13 cellular contexts compared by ENCODE assay signal in genomic region chr4:79174855-79175254, GRCh38.
DNase-seq lines count a peak whose midpoint lies in the region; ATAC-seq and TF ChIP-seq lines count a peak whose summit lies in the region.
"Had no signal": no experiment of that assay in that cellular context is flagged by ENCODE, and none has a peak within 500 bp of the region (broad histone marks: within the 10 kb centered on the region; RNA-seq: fewer than 3 reads in every experiment).

No MANE protein-coding gene starts in this region.

- DNase-seq in A673 (ENCODE audit: low spot score) (peak; percentile 0), IMR-90 (no peak), foreskin melanocyte (peak; percentile 4), neuronal stem cell (ENCODE audit: low spot score) (no peak), A172 (ENCODE audit: low spot score) (no peak)
- DNase-seq: AML-193; Caco-2; CD8-positive, alpha-beta memory T cell; H7 had no signal

- H3K4ac ChIP-seq in IMR-90 (ENCODE audit: low read depth, low read length) (no peak overlapping the region), neuronal stem cell (ENCODE audit: low read length) (no peak overlapping the region)

- no peak overlapping the region for H2AFZ ChIP-seq in IMR-90 (replicated peaks; ENCODE audit: low read length, poor library complexity)
- peak overlapping the region; percentile 19 for H2AFZ ChIP-seq in neuronal stem cell (ENCODE audit: low read length)
- H2AFZ ChIP-seq: GM23338 had no signal

- intact Hi-C loops in A673 (cut with micrococcal nuclease; ENCODE audit: unreplicated experiment) (no loop called here), IMR-90 (cut with micrococcal nuclease) (no loop called here)

- peak overlapping the region; percentile 50; the same call in 1 of the 2 replicates for H2BK20ac ChIP-seq in IMR-90 (ENCODE audit: low read depth, low read length)

- H4K20me1 ChIP-seq in IMR-90 (ENCODE audit: insufficient read depth, low read length): no peaks in the 10 kb centered on the region
- H4K20me1 ChIP-seq: BLaER1 had no signal

- ATAC-seq in IMR-90 (ENCODE audit: low read depth) (no peak), GM18520 (IDR thresholded peaks at IDR 0.05; ENCODE audit: unreplicated experiment) (no peak), HG03378 (IDR thresholded peaks at IDR 0.05; ENCODE audit: unreplicated experiment) (no peak)
- ATAC-seq: GM23338 had no signal

- CTCF ChIA-PET in A673 (lab: Charles Lee): no interaction called here
- CTCF ChIA-PET in IMR-90 (lab: Yijun Ruan, JAX): no interaction called here

- H3K27me3 ChIP-seq in A673 (replicated peaks; ENCODE audit: insufficient read depth, low read depth, low read length, poor library complexity) (no peaks in the 10 kb centered on the region), IMR-90 (ENCODE audit: control insufficient read depth, insufficient read depth, low read length) (no peaks in the 10 kb centered on the region), neuronal stem cell (ENCODE audit: control insufficient read depth in 3 of 3, insufficient read depth in 3 of 3, low read depth in 1 of 3, low read length in 3 of 3) (no peaks in the 10 kb centered on the region)
- H3K27me3 ChIP-seq: BLaER1 had no signal

- no peak overlapping the region for H2BK12ac ChIP-seq in neuronal stem cell (ENCODE audit: low read length)

- H2BK5ac ChIP-seq in IMR-90 (ENCODE audit: low read depth, low read length, poor library complexity, severe bottlenecking) (no peak overlapping the region), neuronal stem cell (ENCODE audit: low read length) (no peak overlapping the region)

- H3K9ac ChIP-seq in IMR-90 (ENCODE audit: low read depth, low read length): no peak overlapping the region
- H3K9ac ChIP-seq in neuronal stem cell (ENCODE audit: low read depth, low read length, poor library complexity): no peak overlapping the region
- H3K9ac ChIP-seq: BLaER1 had no signal

- H3K4me1 ChIP-seq in A673 (ENCODE audit: insufficient read depth, low read length, poor library complexity, severe bottlenecking) (no peaks in the 10 kb centered on the region), IMR-90 (ENCODE audit: control insufficient read depth, insufficient read depth, low read length) (no peaks in the 10 kb centered on the region; the same call in 1 of the 2 replicates), neuronal stem cell (ENCODE audit: control insufficient read depth in 2 of 2, insufficient read depth in 1 of 2, low read depth in 1 of 2, low read length in 2 of 2) (peaks cover 0 to 2% of the 10 kb centered on the region in 2 donors)
- H3K4me1 ChIP-seq: BLaER1, Caco-2 had no signal

- H4K8ac ChIP-seq in IMR-90 (ENCODE audit: low read depth in 2 of 2, low read length in 2 of 2) (no peak overlapping the region), neuronal stem cell (ENCODE audit: low read depth, low read length) (no peak overlapping the region)

- no peaks in the 10 kb centered on the region for H3K36me3 ChIP-seq in A673 (ENCODE audit: insufficient read depth, low read length, poor library complexity, severe bottlenecking)
- no peaks in the 10 kb centered on the region for H3K36me3 ChIP-seq in IMR-90 (ENCODE audit: control insufficient read depth, insufficient read depth, low read length)
- no peaks in the 10 kb centered on the region for H3K36me3 ChIP-seq in neuronal stem cell (replicated peaks in 1 of 2; ENCODE audit: control insufficient read depth in 2 of 2, insufficient read depth in 2 of 2, low read length in 2 of 2)
- H3K36me3 ChIP-seq: BLaER1 had no signal

- H4K91ac ChIP-seq in IMR-90 (ENCODE audit: insufficient read depth, low read depth, low read length) (no peak overlapping the region), neuronal stem cell (ENCODE audit: low read depth, low read length, poor library complexity) (no peak overlapping the region)

- TF ChIP-seq CTCF in A673 (conservative IDR thresholded peaks at IDR 0.05; ENCODE audit: low read depth, low read length) (no peak), IMR-90 (conservative IDR thresholded peaks at IDR 0.05; ENCODE audit: low read depth, low read length) (no peak)

- H3K18ac ChIP-seq in IMR-90 (ENCODE audit: low read depth, low read length) (no peak overlapping the region), neuronal stem cell (ENCODE audit: low read length) (no peak overlapping the region)

- H2BK120ac ChIP-seq in IMR-90 (ENCODE audit: low read depth, low read length) (no peak overlapping the region), neuronal stem cell (ENCODE audit: low read depth, low read length) (no peak overlapping the region)

- no peak overlapping the region for H3K4me3 ChIP-seq in A673 (ENCODE audit: low read depth, low read length, poor library complexity, severe bottlenecking)
- no peak overlapping the region for H3K4me3 ChIP-seq in IMR-90 (ENCODE audit: insufficient read depth, low read depth, low read length)
- H3K4me3 ChIP-seq in neuronal stem cell (ENCODE audit: low read length in 2 of 2): no peak overlapping the region
- H3K4me3 ChIP-seq: BLaER1, GM23338 had no signal

- H2AK5ac ChIP-seq in IMR-90 (ENCODE audit: low read depth, low read length) (no peak overlapping the region), neuronal stem cell (ENCODE audit: low read depth, low read length) (no peak overlapping the region)

- WGBS in IMR-90 (ENCODE audit: extremely low coverage in 2 of 2, insufficient read length in 1 of 2), 2 experiments: no CpG with 5 or more reads among the region's 1 CpG
- WGBS in neuronal stem cell (ENCODE audit: extremely low coverage in 2 of 2, insufficient read length in 2 of 2, insufficient replicate concordance in 1 of 2), 2 donors: no CpG with 5 or more reads among the region's 1 CpG

- no peaks in the 10 kb centered on the region for H3K9me1 ChIP-seq in IMR-90 (ENCODE audit: insufficient read depth, low read length)

- no peak for TF ChIP-seq RAD21 in IMR-90 (IDR thresholded peaks at IDR 0.05; ENCODE audit: low read length)

- H3K4me2 ChIP-seq in IMR-90 (ENCODE audit: low read depth, low read length) (no peak overlapping the region), neuronal stem cell (ENCODE audit: insufficient read depth, low read length, poor library complexity, severe bottlenecking) (no peak overlapping the region)
- H3K4me2 ChIP-seq: BLaER1, GM23338 had no signal

- H4K5ac ChIP-seq in IMR-90 (ENCODE audit: low read depth, low read length): no peak overlapping the region

- no peak overlapping the region for H2AK9ac ChIP-seq in IMR-90 (replicated peaks; ENCODE audit: low read depth, low read length, poor library complexity)

- BruUV-seq in A673 (replicated peaks; lab: Mats Ljungman, UMichigan) (no TSS peak), IMR-90 (replicated peaks; lab: Mats Ljungman, UMichigan) (no TSS peak)

- H3K9me3 ChIP-seq in A673 (ENCODE audit: low read depth, low read length, poor library complexity, severe bottlenecking): no peaks in the 10 kb centered on the region
- H3K9me3 ChIP-seq in IMR-90 (ENCODE audit: control insufficient read depth, insufficient read depth, low read length): no peaks in the 10 kb centered on the region
- H3K9me3 ChIP-seq in neuronal stem cell (replicated peaks in 1 of 2; ENCODE audit: control insufficient read depth in 2 of 2, insufficient read depth in 1 of 2, low read depth in 1 of 2, low read length in 2 of 2): no peaks in the 10 kb centered on the region
- H3K9me3 ChIP-seq: BLaER1, Caco-2 had no signal

- no peak overlapping the region for H3K23ac ChIP-seq in IMR-90 (ENCODE audit: low read depth, low read length)
- no peak overlapping the region for H3K23ac ChIP-seq in neuronal stem cell (ENCODE audit: low read depth, low read length, poor library complexity)

- no peak overlapping the region for H2BK15ac ChIP-seq in IMR-90 (ENCODE audit: low read depth, low read length)
- H2BK15ac ChIP-seq in neuronal stem cell (ENCODE audit: low read length): no peak overlapping the region

- H3K79me1 ChIP-seq in IMR-90 (ENCODE audit: low read depth in 1 of 2, low read length in 2 of 2) (no peaks in the 10 kb centered on the region), neuronal stem cell (ENCODE audit: low read depth, low read length) (no peaks in the 10 kb centered on the region)

- no peak overlapping the region for H3K56ac ChIP-seq in IMR-90 (ENCODE audit: extremely low read depth, insufficient read depth, low read length)

- no peak overlapping the region for H3K14ac ChIP-seq in IMR-90 (replicated peaks; ENCODE audit: low read depth, low read length)
- H3K14ac ChIP-seq in neuronal stem cell (ENCODE audit: low read length): no peak overlapping the region

- dilution Hi-C loops in IMR-90 (cut with HindIII; ENCODE audit: low sequenced_read_pairs, unreplicated experiment): no loop called here

- TF ChIP-seq POLR2A in IMR-90 (IDR thresholded peaks at IDR 0.05; ENCODE audit: low read depth, low read length): no peak

- no peak overlapping the region for H3K27ac ChIP-seq in A673 (ENCODE audit: low read depth, low read length, poor library complexity, severe bottlenecking)
- H3K27ac ChIP-seq in IMR-90 (ENCODE audit: insufficient read depth, low read length): no peak overlapping the region
- H3K27ac ChIP-seq in neuronal stem cell (replicated peaks; ENCODE audit: low read length): no peak overlapping the region
- H3K27ac ChIP-seq: BLaER1 had no signal

- POLR2A ChIA-PET in A673 (lab: Charles Lee; ENCODE audit: low non-redundant PET): no interaction called here
- POLR2A ChIA-PET in IMR-90 (lab: Charles Lee; ENCODE audit: unreplicated experiment): no interaction called here

- in situ Hi-C loops in IMR-90 (cut with MboI; ENCODE audit: low sequenced_read_pairs): no loop called here

TF ChIP-seq in IMR-90, 13 proteins besides CTCF, POLR2A, EP300 and RAD21 (continues in another document):
- no peak for TF ChIP-seq MAZ (IDR thresholded peaks at IDR 0.05; ENCODE audit: borderline replicate concordance, low read depth, low read length)
- TF ChIP-seq CEBPB (IDR thresholded peaks at IDR 0.05; ENCODE audit: low read depth, low read length): no peak
- no peak for TF ChIP-seq NFE2L2 (IDR thresholded peaks at IDR 0.05; ENCODE audit: low read depth, low read length)
- TF ChIP-seq MAFK (IDR thresholded peaks at IDR 0.05; ENCODE audit: low read depth, low read length): no peak
- no peak for TF ChIP-seq CHD1 (IDR thresholded peaks at IDR 0.05; ENCODE audit: low read depth, low read length)
- TF ChIP-seq MXI1 (IDR thresholded peaks at IDR 0.05; ENCODE audit: borderline replicate concordance, low read depth, low read length): no peak
- TF ChIP-seq SMC3 (IDR thresholded peaks at IDR 0.05; ENCODE audit: low read depth, low read length): no peak
- TF ChIP-seq, protein P1, sequence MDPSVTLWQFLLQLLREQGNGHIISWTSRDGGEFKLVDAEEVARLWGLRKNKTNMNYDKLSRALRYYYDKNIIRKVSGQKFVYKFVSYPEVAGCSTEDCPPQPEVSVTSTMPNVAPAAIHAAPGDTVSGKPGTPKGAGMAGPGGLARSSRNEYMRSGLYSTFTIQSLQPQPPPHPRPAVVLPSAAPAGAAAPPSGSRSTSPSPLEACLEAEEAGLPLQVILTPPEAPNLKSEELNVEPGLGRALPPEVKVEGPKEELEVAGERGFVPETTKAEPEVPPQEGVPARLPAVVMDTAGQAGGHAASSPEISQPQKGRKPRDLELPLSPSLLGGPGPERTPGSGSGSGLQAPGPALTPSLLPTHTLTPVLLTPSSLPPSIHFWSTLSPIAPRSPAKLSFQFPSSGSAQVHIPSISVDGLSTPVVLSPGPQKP (IDR thresholded peaks at IDR 0.05; ENCODE audit: borderline replicate concordance, low read depth, low read length): no peak
- no peak for TF ChIP-seq RCOR1 (IDR thresholded peaks at IDR 0.05; ENCODE audit: insufficient replicate concordance, low read length)

Comparison
In these comparisons a context has a peak if more than half of its experiments do, and no peak if none do; other contexts are left out.
1. DNase-seq: peak in A673 (single experiment) and foreskin melanocyte (single experiment); none in IMR-90 (single experiment), neuronal stem cell (single experiment) and A172 (single experiment).